ENCODE assay signal across 19 cellular contexts in the genomic region with DNA sequence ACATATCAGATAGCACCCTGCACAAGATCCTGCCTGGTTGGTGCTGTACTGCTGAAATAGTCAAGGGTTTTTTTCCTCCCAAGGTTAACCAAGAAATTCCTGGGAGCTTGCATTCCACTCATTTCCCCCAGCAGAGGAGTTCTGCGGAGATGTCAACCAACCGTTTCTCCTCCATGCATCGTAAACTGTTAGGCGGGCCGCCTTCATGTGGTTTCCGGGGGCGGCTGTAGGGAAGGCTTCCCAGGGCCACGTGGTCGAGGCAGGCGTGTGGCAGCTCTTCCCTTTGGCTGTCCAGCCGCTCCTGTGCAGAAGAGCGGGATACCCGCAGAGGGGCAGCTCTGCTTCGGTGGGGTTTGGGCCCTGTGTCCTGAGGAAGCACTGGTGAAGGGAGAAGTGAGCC.
DNase-seq lines count a peak whose midpoint lies in the region; ATAC-seq, FAIRE-seq and TF ChIP-seq lines count a peak whose summit lies in the region.
"Had no signal": no experiment of that assay in that cellular context is flagged by ENCODE, and none has a peak within 500 bp of the region (broad histone marks: within the 10 kb centered on the region; RNA-seq: fewer than 3 reads in every experiment).

No MANE protein-coding gene starts in this region.

- H3F3A ChIP-seq in Loucy (ENCODE audit: low read depth), result no peaks in the 10 kb centered on the region

- H3K4me1 Mint-ChIP-seq in stimulated activated naive CD8-positive, alpha-beta T cell treated with anti-CD3 and anti-CD28 coated beads, Interleukin-15, amount 100 ng/mL, for 72 hours, result peaks cover 9% of the 10 kb centered on the region
- H3K4me1 Mint-ChIP-seq in Calu3 (ENCODE audit: low read depth, unreplicated experiment), result no peaks in the 10 kb centered on the region

- peak overlapping the region; percentile 74 for H3K4me2 ChIP-seq in Loucy (ENCODE audit: low read depth, low read length, poor library complexity, severe bottlenecking)

- intact Hi-C loops in Calu3 (cut with micrococcal nuclease; ENCODE audit: unreplicated experiment), result no loop called here

- TF ChIP-seq CTCF in Loucy (conservative IDR thresholded peaks at IDR 0.05; ENCODE audit: low read length), result no peak
- no peak for TF ChIP-seq CTCF in GM20000 (IDR thresholded peaks at IDR 0.05; ENCODE audit: extremely low read depth, missing control alignments)
- no peak for TF ChIP-seq CTCF in Calu3 (IDR thresholded peaks at IDR 0.05; ENCODE audit: unreplicated experiment)

- H3K4me3 ChIP-seq in Loucy (ENCODE audit: low read length, poor library complexity, severe bottlenecking), result peak overlapping the region; percentile 35
- H3K4me3 ChIP-seq: right atrium auricular region, SK-N-MC had no signal

- peaks cover 33% of the 10 kb centered on the region for H3K4me1 ChIP-seq in Loucy (ENCODE audit: insufficient read depth, low read length, poor library complexity, severe bottlenecking)
- H3K4me1 ChIP-seq: right atrium auricular region had no signal

- no peaks in the 10 kb centered on the region; the same call in 1 of the 2 replicates for H3K9me3 ChIP-seq in Loucy (ENCODE audit: insufficient read depth, low read depth, low read length)
- H3K9me3 ChIP-seq: neutrophil, right atrium auricular region had no signal

- peak overlapping the region; percentile 69 for H3K9ac ChIP-seq in Loucy (ENCODE audit: low read depth, low read length, poor library complexity, severe bottlenecking)

- no peaks in the 10 kb centered on the region for H3K27me3 Mint-ChIP-seq in stimulated activated naive CD8-positive, alpha-beta T cell treated with anti-CD3 and anti-CD28 coated beads, Interleukin-15, amount 100 ng/mL, for 72 hours
- H3K27me3 Mint-ChIP-seq in Calu3 (ENCODE audit: unreplicated experiment), result peaks cover 10% of the 10 kb centered on the region

- no peak overlapping the region for H3K27ac Mint-ChIP-seq in stimulated activated naive CD8-positive, alpha-beta T cell treated with anti-CD3 and anti-CD28 coated beads, Interleukin-15, amount 100 ng/mL, for 72 hours
- H3K27ac Mint-ChIP-seq in Calu3 (ENCODE audit: unreplicated experiment), result no peak overlapping the region

- H3K79me2 ChIP-seq in Loucy (ENCODE audit: insufficient read depth, low read length), result peaks cover 5% of the 10 kb centered on the region; the same call in 1 of the 2 replicates

- no TSS peak for BruUV-seq in Calu3 (replicated peaks; lab: Mats Ljungman, UMichigan)

- H3K36me3 ChIP-seq in Loucy (ENCODE audit: insufficient read depth, low read length), result peaks cover 38% of the 10 kb centered on the region; the same call in 1 of the 2 replicates

- ATAC-seq in stimulated activated naive CD8-positive, alpha-beta T cell treated with anti-CD3 and anti-CD28 coated beads, Interleukin-15, Interleukin-2, amounts not matched to agents 100 U/mL and 50 U/mL, for 24 hours, result no peak
- ATAC-seq in stimulated activated naive CD8-positive, alpha-beta T cell treated with anti-CD3 and anti-CD28 coated beads, Interleukin-15, amount 100 ng/mL, for 72 hours, result no peak
- ATAC-seq: HepG2, PC-3 had no signal

- peaks cover 4 to 6% of the 10 kb centered on the region in 2 donors for H3K9me3 Mint-ChIP-seq in stimulated activated naive CD8-positive, alpha-beta T cell treated with anti-CD3 and anti-CD28 coated beads, Interleukin-15, amount 100 ng/mL, for 72 hours
- no peaks in the 10 kb centered on the region for H3K9me3 Mint-ChIP-seq in Calu3 (ENCODE audit: low read depth, unreplicated experiment)

- no peaks in the 10 kb centered on the region for H3K27me3 ChIP-seq in Loucy (ENCODE audit: insufficient read depth, low read length, poor library complexity, severe bottlenecking)
- H3K27me3 ChIP-seq: neutrophil, right atrium auricular region had no signal

- H3K4me3 Mint-ChIP-seq in stimulated activated naive CD8-positive, alpha-beta T cell treated with anti-CD3 and anti-CD28 coated beads, Interleukin-15, amount 100 ng/mL, for 72 hours, result no peak overlapping the region
- H3K4me3 Mint-ChIP-seq in Calu3 (ENCODE audit: low read depth, unreplicated experiment), result no peak overlapping the region

- no peak for FAIRE-seq in urothelium cell line (lab: Jason Lieb, UNC)
- FAIRE-seq: endometrium, HepG2, TTC549 had no signal

- H2AFZ ChIP-seq in Loucy (ENCODE audit: low read length), result no peak overlapping the region

- H3K9me2 ChIP-seq in Loucy (replicated peaks; ENCODE audit: low read depth, low read length), result no peaks in the 10 kb centered on the region

- H4K20me1 ChIP-seq in Loucy (ENCODE audit: insufficient read depth, low read length, poor library complexity, severe bottlenecking), result no peaks in the 10 kb centered on the region

- peak; percentile 21 for DNase-seq in stimulated activated naive CD8-positive, alpha-beta T cell treated with anti-CD3 and anti-CD28 coated beads, Interleukin-15, Interleukin-2, amounts not matched to agents 100 U/mL and 50 U/mL, for 24 hours
- no peak for DNase-seq in stimulated activated naive CD8-positive, alpha-beta T cell treated with anti-CD3 and anti-CD28 coated beads, Interleukin-15, amount 100 ng/mL, for 72 hours
- DNase-seq in fibroblast of peridontal ligament (ENCODE audit: extremely low read depth), result peak; percentile 27
- peak; percentile 86 for DNase-seq in urothelium cell line (ENCODE audit: low spot score)
- DNase-seq in GM20000 (ENCODE audit: low spot score), result no peak
- no peak for DNase-seq in Calu3
- no peak for DNase-seq in stimulated activated CD8-positive, alpha-beta memory T cell treated with anti-CD3 and anti-CD28 coated beads, Interleukin-4, amount 100 ng/mL, for 48 hours
- DNase-seq: activated T-cell treated with anti-CD3 and anti-CD28 coated beads, Interleukin-2, amount 50 U/mL, for 48 hours; NCI-H1105 treated with DMSO at 0.1 percent for 48 hours; NCI-H69; PC-3; substantia nigra had no signal

- no peaks in the 10 kb centered on the region for H3K36me3 Mint-ChIP-seq in Calu3 (ENCODE audit: insufficient read depth, unreplicated experiment)

- CTCF ChIA-PET in Calu3 (lab: Charles Lee), result no interaction called here

Comparison
In these comparisons a context has a peak if more than half of its experiments do, and no peak if none do; other contexts are left out.
1. DNase-seq: peak in stimulated activated naive CD8-positive, alpha-beta T cell treated with anti-CD3 and anti-CD28 coated beads, Interleukin-15, Interleukin-2, amounts not matched to agents 100 U/mL and 50 U/mL, for 24 hours (single experiment), fibroblast of peridontal ligament (single experiment) and urothelium cell line (single experiment); none in stimulated activated naive CD8-positive, alpha-beta T cell treated with anti-CD3 and anti-CD28 coated beads, Interleukin-15, amount 100 ng/mL, for 72 hours (0 of 2), GM20000 (single experiment), Calu3 (single experiment) and stimulated activated CD8-positive, alpha-beta memory T cell treated with anti-CD3 and anti-CD28 coated beads, Interleukin-4, amount 100 ng/mL, for 48 hours (single experiment).